Comparison of ENCODE assay signal across 40 cellular contexts in the genomic region with DNA sequence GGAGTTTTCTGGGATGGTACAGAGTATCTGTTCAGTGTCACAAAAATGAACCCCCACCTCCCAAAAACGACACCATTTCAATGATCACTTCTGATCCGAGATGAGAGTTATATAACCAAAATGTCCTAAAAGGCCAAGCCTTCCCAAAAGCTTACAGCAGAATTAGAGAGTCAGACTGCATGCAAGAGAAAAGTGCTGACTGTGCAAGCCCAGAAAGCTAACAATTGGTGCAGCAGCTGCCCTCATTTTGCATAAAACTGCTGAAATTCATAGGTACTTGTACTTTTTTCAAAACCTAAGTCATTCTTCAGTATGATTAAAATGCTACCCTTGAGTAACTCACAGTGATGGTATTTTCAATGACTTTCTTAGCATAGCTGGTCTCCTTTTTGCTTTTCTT.
"Had no signal": no experiment of that assay in that cellular context is flagged by ENCODE, and none has a peak within 500 bp of the region (broad histone marks: within the 10 kb centered on the region; RNA-seq: fewer than 3 reads in every experiment).

No MANE protein-coding gene starts in this region.

- H3K9me3 Mint-ChIP-seq: activated CD4-positive, alpha-beta memory T cell treated with anti-CD3 and anti-CD28 coated beads, Interleukin-2, amount 10 ng/mL, durations not matched to agents 7 days and 5 days; activated CD4-positive, alpha-beta T cell treated with anti-CD3 and anti-CD28 coated beads, Interleukin-2, amount 10 ng/mL, durations not matched to agents 7 days and 5 days; activated naive CD4-positive, alpha-beta T cell treated with anti-CD3 and anti-CD28 coated beads, Interleukin-2, amount 50 U/mL, for 24 hours; activated naive CD8-positive, alpha-beta T cell treated with anti-CD3 and anti-CD28 coated beads, Interleukin-2, amount 10 ng/mL, durations not matched to agents 7 days and 5 days; activated naive CD8-positive, alpha-beta T cell treated with anti-CD3 and anti-CD28 coated beads, Interleukin-2, amount 50 U/mL, for 24 hours; activated T-cell treated with anti-CD3 and anti-CD28 coated beads, Interleukin-2, amount 50 U/mL, for 4 hours; activated T-cell treated with anti-CD3 and anti-CD28 coated beads, Interleukin-2, amount 50 U/mL, for 72 hours; activated T-helper 1 cell treated with anti-CD3 and anti-CD28 coated beads, Interleukin-12 subunit alpha, Interleukin-12 subunit beta, Interleukin-2, Interleukin-4 antibody, amounts not matched to agents 30 ng/mL and 10 ng/mL and 1 ng/mL, durations not matched to agents 14 hours and 24 hours and 36 hours; activated T-helper 17 cell treated with anti-CD3 and anti-CD28 coated beads, Interleukin-2, amount 50 U/mL, for 72 hours; brain; T-helper 1 cell treated with Interleukin-12 subunit alpha and Interleukin-12 subunit beta and Interleukin-4 antibody, amounts not matched to agents 30 μg/mL and 1 μg/mL, for 36 hours; T-helper 2 cell treated with Interferon-gamma antibody and Interleukin-4, amounts not matched to agents 5 μg/mL and 100 μg/mL, for 36 hours had no signal

- DNase-seq: activated CD4-positive, alpha-beta memory T cell treated with anti-CD3 and anti-CD28 coated beads, Interleukin-2, amount 10 ng/mL, durations not matched to agents 7 days and 5 days; activated CD4-positive, alpha-beta T cell treated with anti-CD3 and anti-CD28 coated beads for 1 hour; activated CD4-positive, alpha-beta T cell treated with anti-CD3 and anti-CD28 coated beads for 36 hours; activated CD4-positive, alpha-beta T cell treated with anti-CD3 and anti-CD28 coated beads for 48 hours; activated CD4-positive, alpha-beta T cell treated with anti-CD3 and anti-CD28 coated beads, Interleukin-2, amount 10 ng/mL, durations not matched to agents 7 days and 5 days; activated CD4-positive, alpha-beta T cell treated with anti-CD3 and anti-CD28 coated beads, Interleukin-2, amount 50 U/mL, for 48 hours; activated CD4-positive, CD25-positive, alpha-beta regulatory T cell; activated CD8-positive, alpha-beta memory T cell treated with anti-CD3 and anti-CD28 coated beads, Interleukin-2, amount 50 U/mL, for 4 hours; activated CD8-positive, alpha-beta T cell treated with anti-CD3 and anti-CD28 coated beads, Interleukin-2, amount 10 ng/mL, durations not matched to agents 7 days and 5 days; activated effector memory CD4-positive, alpha-beta T cell treated with anti-CD3 and anti-CD28 coated beads, Interleukin-2, amount 50 U/mL, for 16 hours; activated gamma-delta T cell treated with Interleukin-2 at 50 U/mL for 16 hours; activated naive CD4-positive, alpha-beta T cell; activated naive CD4-positive, alpha-beta T cell treated with anti-CD3 and anti-CD28 coated beads for 36 hours; activated naive CD8-positive, alpha-beta T cell treated with anti-CD3 and anti-CD28 coated beads, Interleukin-2, amount 10 ng/mL, durations not matched to agents 7 days and 5 days; activated naive CD8-positive, alpha-beta T cell treated with anti-CD3 and anti-CD28 coated beads, Interleukin-2, amount 50 U/mL, for 24 hours; activated T-cell treated with anti-CD3 and anti-CD28 coated beads for 4 hours; activated T-cell treated with anti-CD3 and anti-CD28 coated beads, Interleukin-2, amount 50 U/mL, for 1 hour; activated T-cell treated with anti-CD3 and anti-CD28 coated beads, Interleukin-2, amount 50 U/mL, for 4 hours; activated T-cell treated with anti-CD3 and anti-CD28 coated beads, Interleukin-2, amount 50 U/mL, for 72 hours; amygdala; anterior cingulate cortex; caudate nucleus; cerebellar nuclear complex; colonic mucosa; T-helper 2 cell; T-helper 9 cell had no signal

- H3K4me1 ChIP-seq: colonic mucosa had no signal

- ATAC-seq: activated CD4-positive, alpha-beta T cell treated with anti-CD3 and anti-CD28 coated beads for 36 hours; activated CD4-positive, CD25-positive, alpha-beta regulatory T cell treated with anti-CD3 and anti-CD28 coated beads, Interleukin-2, amount 50 U/mL, for 24 hours; activated CD8-positive, alpha-beta T cell treated with anti-CD3 and anti-CD28 coated beads, Interleukin-2, amount 10 ng/mL, durations not matched to agents 7 days and 5 days; activated naive CD8-positive, alpha-beta T cell treated with anti-CD3 and anti-CD28 coated beads, Interleukin-2, amount 50 U/mL, for 24 hours; activated T-cell treated with anti-CD3 and anti-CD28 coated beads, Interleukin-2, amount 50 U/mL, for 4 hours; activated T-cell treated with anti-CD3 and anti-CD28 coated beads, Interleukin-2, amount 50 U/mL, for 72 hours; activated T-helper 17 cell treated with anti-CD3 and anti-CD28 coated beads, Interleukin-2, amount 50 U/mL, for 72 hours had no signal

- H3K27ac Mint-ChIP-seq: activated CD4-positive, alpha-beta memory T cell treated with anti-CD3 and anti-CD28 coated beads, Interleukin-2, amount 10 ng/mL, durations not matched to agents 7 days and 5 days; activated CD4-positive, alpha-beta T cell treated with anti-CD3 and anti-CD28 coated beads for 36 hours; activated CD4-positive, alpha-beta T cell treated with anti-CD3 and anti-CD28 coated beads, Interleukin-2, amount 10 ng/mL, durations not matched to agents 7 days and 5 days; activated CD8-positive, alpha-beta T cell treated with anti-CD3 and anti-CD28 coated beads, Interleukin-2, amount 10 ng/mL, durations not matched to agents 7 days and 5 days; activated naive CD4-positive, alpha-beta T cell treated with anti-CD3 and anti-CD28 coated beads for 36 hours; activated naive CD4-positive, alpha-beta T cell treated with anti-CD3 and anti-CD28 coated beads, Interleukin-2, amount 50 U/mL, for 24 hours; activated naive CD8-positive, alpha-beta T cell; activated naive CD8-positive, alpha-beta T cell treated with anti-CD3 and anti-CD28 coated beads, Interleukin-2, amount 10 ng/mL, durations not matched to agents 7 days and 5 days; activated naive CD8-positive, alpha-beta T cell treated with anti-CD3 and anti-CD28 coated beads, Interleukin-2, amount 50 U/mL, for 24 hours; activated T-cell treated with anti-CD3 and anti-CD28 coated beads, Interleukin-2, amount 50 U/mL, for 72 hours; activated T-helper 1 cell treated with anti-CD3 and anti-CD28 coated beads, Interleukin-12 subunit alpha, Interleukin-12 subunit beta, Interleukin-2, Interleukin-4 antibody, amounts not matched to agents 30 ng/mL and 10 ng/mL and 1 ng/mL, durations not matched to agents 14 hours and 24 hours and 36 hours; activated T-helper 17 cell treated with anti-CD3 and anti-CD28 coated beads, Interleukin-2, amount 50 U/mL, for 72 hours; brain; T-helper 1 cell treated with Interleukin-12 subunit alpha and Interleukin-12 subunit beta and Interleukin-4 antibody, amounts not matched to agents 30 μg/mL and 1 μg/mL, for 36 hours; T-helper 2 cell treated with Interferon-gamma antibody and Interleukin-4, amounts not matched to agents 5 μg/mL and 100 μg/mL, for 36 hours had no signal

- H3K27me3 Mint-ChIP-seq: activated CD4-positive, alpha-beta memory T cell treated with anti-CD3 and anti-CD28 coated beads, Interleukin-2, amount 10 ng/mL, durations not matched to agents 7 days and 5 days; activated CD4-positive, alpha-beta T cell treated with anti-CD3 and anti-CD28 coated beads for 36 hours; activated CD4-positive, alpha-beta T cell treated with anti-CD3 and anti-CD28 coated beads, Interleukin-2, amount 10 ng/mL, durations not matched to agents 7 days and 5 days; activated naive CD4-positive, alpha-beta T cell treated with anti-CD3 and anti-CD28 coated beads, Interleukin-2, amount 50 U/mL, for 24 hours; activated naive CD8-positive, alpha-beta T cell; activated naive CD8-positive, alpha-beta T cell treated with anti-CD3 and anti-CD28 coated beads, Interleukin-2, amount 10 ng/mL, durations not matched to agents 7 days and 5 days; activated naive CD8-positive, alpha-beta T cell treated with anti-CD3 and anti-CD28 coated beads, Interleukin-2, amount 50 U/mL, for 24 hours; activated T-helper 17 cell treated with anti-CD3 and anti-CD28 coated beads, Interleukin-2, amount 50 U/mL, for 72 hours; brain; central memory CD8-positive, alpha-beta T cell had no signal

- H3K4me3 Mint-ChIP-seq: activated CD4-positive, alpha-beta memory T cell treated with anti-CD3 and anti-CD28 coated beads, Interleukin-2, amount 10 ng/mL, durations not matched to agents 7 days and 5 days; activated CD4-positive, alpha-beta T cell treated with anti-CD3 and anti-CD28 coated beads for 36 hours; activated CD4-positive, alpha-beta T cell treated with anti-CD3 and anti-CD28 coated beads, Interleukin-2, amount 10 ng/mL, durations not matched to agents 7 days and 5 days; activated CD8-positive, alpha-beta T cell treated with anti-CD3 and anti-CD28 coated beads, Interleukin-2, amount 10 ng/mL, durations not matched to agents 7 days and 5 days; activated naive CD4-positive, alpha-beta T cell treated with anti-CD3 and anti-CD28 coated beads for 36 hours; activated naive CD4-positive, alpha-beta T cell treated with anti-CD3 and anti-CD28 coated beads, Interleukin-2, amount 50 U/mL, for 24 hours; activated naive CD8-positive, alpha-beta T cell; activated naive CD8-positive, alpha-beta T cell treated with anti-CD3 and anti-CD28 coated beads, Interleukin-2, amount 10 ng/mL, durations not matched to agents 7 days and 5 days; activated naive CD8-positive, alpha-beta T cell treated with anti-CD3 and anti-CD28 coated beads, Interleukin-2, amount 50 U/mL, for 24 hours; activated T-cell treated with anti-CD3 and anti-CD28 coated beads, Interleukin-2, amount 50 U/mL, for 4 hours; activated T-cell treated with anti-CD3 and anti-CD28 coated beads, Interleukin-2, amount 50 U/mL, for 72 hours; activated T-helper 1 cell treated with anti-CD3 and anti-CD28 coated beads, Interleukin-12 subunit alpha, Interleukin-12 subunit beta, Interleukin-2, Interleukin-4 antibody, amounts not matched to agents 30 ng/mL and 10 ng/mL and 1 ng/mL, durations not matched to agents 14 hours and 24 hours and 36 hours; activated T-helper 17 cell treated with anti-CD3 and anti-CD28 coated beads, Interleukin-2, amount 50 U/mL, for 72 hours; brain; central memory CD8-positive, alpha-beta T cell; T-helper 1 cell treated with Interleukin-12 subunit alpha and Interleukin-12 subunit beta and Interleukin-4 antibody, amounts not matched to agents 30 μg/mL and 1 μg/mL, for 36 hours; T-helper 2 cell treated with Interferon-gamma antibody and Interleukin-4, amounts not matched to agents 5 μg/mL and 100 μg/mL, for 36 hours had no signal

- H3K27me3 ChIP-seq: ascending aorta, cardiac muscle cell, colonic mucosa had no signal

- H3K27ac ChIP-seq: ascending aorta, cardiac muscle cell, colonic mucosa, VCaP had no signal

- H3K4me1 Mint-ChIP-seq: activated CD4-positive, alpha-beta memory T cell treated with anti-CD3 and anti-CD28 coated beads, Interleukin-2, amount 10 ng/mL, durations not matched to agents 7 days and 5 days; activated CD4-positive, alpha-beta T cell treated with anti-CD3 and anti-CD28 coated beads for 36 hours; activated CD4-positive, alpha-beta T cell treated with anti-CD3 and anti-CD28 coated beads, Interleukin-2, amount 10 ng/mL, durations not matched to agents 7 days and 5 days; activated naive CD4-positive, alpha-beta T cell treated with anti-CD3 and anti-CD28 coated beads, Interleukin-2, amount 50 U/mL, for 24 hours; activated naive CD8-positive, alpha-beta T cell treated with anti-CD3 and anti-CD28 coated beads, Interleukin-2, amount 10 ng/mL, durations not matched to agents 7 days and 5 days; activated naive CD8-positive, alpha-beta T cell treated with anti-CD3 and anti-CD28 coated beads, Interleukin-2, amount 50 U/mL, for 24 hours; activated T-helper 17 cell treated with anti-CD3 and anti-CD28 coated beads, Interleukin-2, amount 50 U/mL, for 72 hours; central memory CD8-positive, alpha-beta T cell had no signal

- H3K36me3 Mint-ChIP-seq: activated naive CD4-positive, alpha-beta T cell treated with anti-CD3 and anti-CD28 coated beads, Interleukin-2, amount 50 U/mL, for 24 hours; activated naive CD8-positive, alpha-beta T cell; activated naive CD8-positive, alpha-beta T cell treated with anti-CD3 and anti-CD28 coated beads, Interleukin-2, amount 10 ng/mL, durations not matched to agents 7 days and 5 days; brain had no signal

- H3K9me3 ChIP-seq: ascending aorta, colonic mucosa had no signal

- H3K36me3 ChIP-seq: ascending aorta, cardiac muscle cell, colonic mucosa had no signal

- FAIRE-seq: bronchial epithelial cell, TTC549 had no signal

- H3K4me3 ChIP-seq: ascending aorta, cardiac muscle cell, colonic mucosa had no signal
